ENCODE assay signal across 21 cellular contexts in genomic region chr4:128241019-128241418, GRCh38. TPM values are rescaled to one million over a fixed set of nuclear protein-coding genes. Genes with fewer than 3 reads are reported as not detected.
A peak's percentile ranks its signal among the peaks of the same experiment; 100 is the strongest.
DNase-seq lines count a peak whose midpoint lies in the region; ATAC-seq, FAIRE-seq and TF ChIP-seq lines count a peak whose summit lies in the region.
"Had no signal": no experiment of that assay in that cellular context is flagged by ENCODE, and none has a peak within 500 bp of the region (broad histone marks: within the 10 kb centered on the region; RNA-seq: fewer than 3 reads in every experiment).

No MANE protein-coding gene starts in this region.

- H2AFZ ChIP-seq in keratinocyte (ENCODE audit: control insufficient read depth, low read length) (peak overlapping the region; percentile 95), H9 (ENCODE audit: low read length) (no peak overlapping the region)

- peak overlapping the region; percentile 95 for H3K27ac Mint-ChIP-seq in HFFc6
- no peak overlapping the region for H3K27ac Mint-ChIP-seq in H9
- H3K27ac Mint-ChIP-seq in nephron progenitor cell, result no peak overlapping the region
- H3K27ac Mint-ChIP-seq: activated CD4-positive, alpha-beta T cell treated with anti-CD3 and anti-CD28 coated beads for 36 hours; activated naive CD4-positive, alpha-beta T cell treated with anti-CD3 and anti-CD28 coated beads, Interleukin-2, amount 10 ng/mL, durations not matched to agents 7 days and 5 days; activated T-cell treated with anti-CD3 and anti-CD28 coated beads, Interleukin-2, amount 50 U/mL, for 72 hours; effector memory CD8-positive, alpha-beta T cell; nephron had no signal

- H3K14ac ChIP-seq in H9 (ENCODE audit: insufficient read depth, low read length), result no peak overlapping the region

- no peak overlapping the region for H2AK5ac ChIP-seq in H9 (ENCODE audit: insufficient read length, low read length)

- no peaks in the 10 kb centered on the region for H4K20me1 ChIP-seq in keratinocyte (ENCODE audit: control insufficient read depth, extremely low read depth, insufficient read depth, low read length)
- no peaks in the 10 kb centered on the region for H4K20me1 ChIP-seq in H9 (ENCODE audit: control insufficient read depth, insufficient read depth, insufficient read length)

- no peak overlapping the region for H2BK15ac ChIP-seq in H9 (ENCODE audit: low read depth, low read length)

- H3T11ph ChIP-seq in H9 (ENCODE audit: low read length), result no peak overlapping the region

- H3K9me3 Mint-ChIP-seq in HFFc6 (peaks cover 11% of the 10 kb centered on the region), H9 (peaks cover 10 to 31% of the 10 kb centered on the region in 2 experiments), nephron progenitor cell (peaks cover 21% of the 10 kb centered on the region)
- H3K9me3 Mint-ChIP-seq: activated naive CD4-positive, alpha-beta T cell treated with anti-CD3 and anti-CD28 coated beads, Interleukin-2, amount 10 ng/mL, durations not matched to agents 7 days and 5 days; effector memory CD8-positive, alpha-beta T cell had no signal

- peaks cover 32% of the 10 kb centered on the region for H3K4me1 ChIP-seq in SJSA1 (replicated peaks)
- H3K4me1 ChIP-seq in keratinocyte (ENCODE audit: control insufficient read depth, extremely low read depth, insufficient read depth, low read length), result peaks cover 24% of the 10 kb centered on the region
- peaks cover 0 to 19% (median 15%) of the 10 kb centered on the region in 5 donors for H3K4me1 ChIP-seq in subcutaneous abdominal adipose tissue (ENCODE audit: control insufficient read depth in 5 of 5, insufficient read depth in 5 of 5, low read length in 5 of 5)
- H3K4me1 ChIP-seq in H9 (ENCODE audit: insufficient read depth, low read length), result no peaks in the 10 kb centered on the region
- H3K4me1 ChIP-seq: prostate gland, tibial nerve had no signal

- no peaks in the 10 kb centered on the region for H3K27me3 ChIP-seq in SJSA1 (replicated peaks)
- no peaks in the 10 kb centered on the region for H3K27me3 ChIP-seq in keratinocyte (ENCODE audit: control insufficient read depth, extremely low read depth, insufficient read depth, low read length)
- peaks cover 0 to 3% (median 0%) of the 10 kb centered on the region in 5 donors for H3K27me3 ChIP-seq in subcutaneous abdominal adipose tissue (ENCODE audit: control insufficient read depth in 5 of 5, insufficient read depth in 4 of 5, low read length in 5 of 5)
- H3K27me3 ChIP-seq in H9 (ENCODE audit: insufficient read depth, low read length), result no peaks in the 10 kb centered on the region
- H3K27me3 ChIP-seq: tibial nerve had no signal

- no peak overlapping the region for H2BK12ac ChIP-seq in H9 (ENCODE audit: insufficient read length, low read depth, low read length)

- H2BK20ac ChIP-seq in H9 (ENCODE audit: low read depth, low read length, poor library complexity, severe bottlenecking), result no peak overlapping the region

- no peak for TF ChIP-seq CTCF in HFFc6 (IDR thresholded peaks at IDR 0.05)
- no peak for TF ChIP-seq CTCF in keratinocyte (optimal IDR thresholded peaks at IDR 0.05 in 1 of 3, IDR thresholded peaks at IDR 0.05 in 1 of 3, conservative IDR thresholded peaks at IDR 0.05 in 1 of 3; ENCODE audit: extremely low read depth in 1 of 3, insufficient read depth in 2 of 3, low read length in 3 of 3)
- no peak for TF ChIP-seq CTCF in H9 (conservative IDR thresholded peaks at IDR 0.05)
- no peak for TF ChIP-seq CTCF in nephron progenitor cell (IDR thresholded peaks at IDR 0.05)

- no peak for FAIRE-seq in keratinocyte (lab: Jason Lieb, UNC)

- no peaks in the 10 kb centered on the region for H3K23me2 ChIP-seq in H9 (ENCODE audit: insufficient read length, low read depth, low read length, poor library complexity, severe bottlenecking)

- peak overlapping the region; percentile 67; the same call in 1 of the 2 replicates for H3K4me3 Mint-ChIP-seq in HFFc6
- H3K4me3 Mint-ChIP-seq in H9, result no peak overlapping the region
- no peak overlapping the region for H3K4me3 Mint-ChIP-seq in nephron progenitor cell
- H3K4me3 Mint-ChIP-seq: activated CD4-positive, alpha-beta T cell treated with anti-CD3 and anti-CD28 coated beads for 36 hours; activated naive CD4-positive, alpha-beta T cell treated with anti-CD3 and anti-CD28 coated beads, Interleukin-2, amount 10 ng/mL, durations not matched to agents 7 days and 5 days; activated T-cell treated with anti-CD3 and anti-CD28 coated beads, Interleukin-2, amount 50 U/mL, for 72 hours; effector memory CD8-positive, alpha-beta T cell; nephron had no signal

- no peak overlapping the region for H3K4ac ChIP-seq in H9 (ENCODE audit: low read depth, low read length)

- H3K27me3 Mint-ChIP-seq in HFFc6 (ENCODE audit: insufficient read depth) (no peaks in the 10 kb centered on the region; the same call in 1 of the 2 replicates), H9 (ENCODE audit: low read depth) (no peaks in the 10 kb centered on the region; the same call in 1 of the 2 replicates), nephron progenitor cell (ENCODE audit: low read depth, poor library complexity) (peaks cover under 1% of the 10 kb centered on the region)

- H4K91ac ChIP-seq in H9 (ENCODE audit: insufficient read length, low read depth, low read length), result no peak overlapping the region

- dilution Hi-C loops in keratinocyte (cut with MboI; ENCODE audit: extremely low pct_ligation_motif_present, low sequenced_read_pairs), result no loop called here

- DNase-seq in HFFc6 (no peak), SJSA1 (ENCODE audit: low read depth in 1 of 2, low spot score in 2 of 2) (no peak), keratinocyte (ENCODE audit: low read depth, low spot score) (no peak), H9 (no peak), nephron progenitor cell (no peak)
- DNase-seq: activated CD4-positive, alpha-beta T cell treated with anti-CD3 and anti-CD28 coated beads for 36 hours; activated naive CD4-positive, alpha-beta T cell treated with anti-CD3 and anti-CD28 coated beads, Interleukin-2, amount 10 ng/mL, durations not matched to agents 7 days and 5 days; activated T-cell treated with anti-CD3 and anti-CD28 coated beads, Interleukin-2, amount 50 U/mL, for 72 hours; AML-193; effector memory CD8-positive, alpha-beta T cell; midbrain; NCI-H1092 treated with DMSO at 0.1 percent for 48 hours; NCI-H2029; stimulated activated CD4-positive, alpha-beta T cell treated with anti-CD3 and anti-CD28 coated beads, Interleukin-2, amount 100 ng/mL, for 48 hours; stimulated activated naive CD8-positive, alpha-beta T cell treated with anti-CD3 and anti-CD28 coated beads, Interleukin-15, Interleukin-2, amounts not matched to agents 100 U/mL and 50 U/mL, for 24 hours had no signal

- ATAC-seq in HG03521 (IDR thresholded peaks at IDR 0.05; ENCODE audit: unreplicated experiment), result no peak
- ATAC-seq: activated CD4-positive, alpha-beta T cell treated with anti-CD3 and anti-CD28 coated beads for 36 hours; activated T-cell treated with anti-CD3 and anti-CD28 coated beads, Interleukin-2, amount 50 U/mL, for 72 hours; effector memory CD8-positive, alpha-beta T cell; stimulated activated naive CD8-positive, alpha-beta T cell treated with anti-CD3 and anti-CD28 coated beads, Interleukin-15, Interleukin-2, amounts not matched to agents 100 U/mL and 50 U/mL, for 24 hours had no signal

- H2BK120ac ChIP-seq in H9 (ENCODE audit: low read depth, low read length, poor library complexity, severe bottlenecking), result no peak overlapping the region

- WGBS in H9 (ENCODE audit: extremely low coverage, insufficient read length, low lambda C conversion rate), result no CpG with 5 or more reads among the region's 3 CpGs

- H3K79me2 ChIP-seq in keratinocyte (ENCODE audit: control insufficient read depth, insufficient read depth, low read length) (no peaks in the 10 kb centered on the region), H9 (ENCODE audit: insufficient read depth, low read length) (no peaks in the 10 kb centered on the region)

- H3K23ac ChIP-seq in H9 (ENCODE audit: insufficient read length, low read depth, low read length), result no peak overlapping the region

- no peaks in the 10 kb centered on the region for H3K79me1 ChIP-seq in H9 (ENCODE audit: insufficient read depth, low read depth, low read length, poor library complexity, severe bottlenecking)

- H3K9me3 ChIP-seq in SJSA1 (replicated peaks) (no peaks in the 10 kb centered on the region), keratinocyte (ENCODE audit: control insufficient read depth, low read depth, low read length) (no peaks in the 10 kb centered on the region), subcutaneous abdominal adipose tissue (ENCODE audit: control insufficient read depth in 5 of 5, low read length in 5 of 5) (no peaks in the 10 kb centered on the region), H9 (ENCODE audit: control insufficient read depth, low read depth, low read length) (no peaks in the 10 kb centered on the region)
- H3K9me3 ChIP-seq: prostate gland, tibial nerve had no signal

- H3K27ac ChIP-seq in SJSA1 (peak overlapping the region; percentile 87), keratinocyte (ENCODE audit: control insufficient read depth, insufficient read depth, low read length) (peak overlapping the region; percentile 99), subcutaneous abdominal adipose tissue (ENCODE audit: low read depth, low read length) (peak overlapping the region; percentile 90), H9 (ENCODE audit: insufficient read length, low read depth, low read length) (no peak overlapping the region)
- H3K27ac ChIP-seq: prostate gland had no signal

- H2BK5ac ChIP-seq in H9 (ENCODE audit: insufficient read length, low read length), result no peak overlapping the region

- H3K18ac ChIP-seq in H9 (ENCODE audit: insufficient read length, low read depth, low read length), result no peak overlapping the region

- peaks cover 15% of the 10 kb centered on the region for H3K36me3 Mint-ChIP-seq in HFFc6 (ENCODE audit: low read depth)
- H3K36me3 Mint-ChIP-seq in H9 (ENCODE audit: insufficient read depth in 1 of 3, low read depth in 3 of 3), result peaks cover 3 to 11% (median 9%) of the 10 kb centered on the region in 3 experiments
- H3K36me3 Mint-ChIP-seq in nephron progenitor cell (ENCODE audit: low read depth), result no peaks in the 10 kb centered on the region
- H3K36me3 Mint-ChIP-seq: activated naive CD4-positive, alpha-beta T cell treated with anti-CD3 and anti-CD28 coated beads, Interleukin-2, amount 10 ng/mL, durations not matched to agents 7 days and 5 days had no signal

- no peak overlapping the region for H4K5ac ChIP-seq in H9 (ENCODE audit: insufficient read length, low read depth, low read length)

- no peaks in the 10 kb centered on the region for H3K36me3 ChIP-seq in SJSA1
- no peaks in the 10 kb centered on the region for H3K36me3 ChIP-seq in keratinocyte (ENCODE audit: control insufficient read depth in 2 of 2, extremely low read depth in 1 of 2, insufficient read depth in 2 of 2, low read length in 2 of 2)
- H3K36me3 ChIP-seq in subcutaneous abdominal adipose tissue (ENCODE audit: control insufficient read depth in 5 of 5, insufficient read depth in 5 of 5, low read length in 5 of 5), result no peaks in the 10 kb centered on the region
- H3K36me3 ChIP-seq: prostate gland, tibial nerve had no signal

- H3K4me3 ChIP-seq in SJSA1, result no peak overlapping the region
- H3K4me3 ChIP-seq in keratinocyte (ENCODE audit: control insufficient read depth in 2 of 3, extremely low read depth in 1 of 3, insufficient read depth in 2 of 3, low read depth in 1 of 3, low read length in 3 of 3), result peak overlapping the region in 2 of 3 experiments; percentile 41 to 44
- H3K4me3 ChIP-seq in subcutaneous abdominal adipose tissue (ENCODE audit: low read depth in 1 of 5, low read length in 5 of 5), result no peak overlapping the region
- H3K4me3 ChIP-seq: prostate gland, skin epidermis, tibial nerve had no signal

- H3K56ac ChIP-seq in H9 (ENCODE audit: insufficient read length, low read depth, low read length), result no peak overlapping the region

- H3K4me2 ChIP-seq in keratinocyte (ENCODE audit: control insufficient read depth, extremely low read depth, insufficient read depth, low read depth, low read length) (peak overlapping the region; percentile 92), H9 (ENCODE audit: insufficient read depth, insufficient read length, low read length) (no peak overlapping the region)

- H3K9me1 ChIP-seq in keratinocyte (ENCODE audit: control insufficient read depth, extremely low read depth, insufficient read depth, low read length), result no peaks in the 10 kb centered on the region

- peaks cover 47% of the 10 kb centered on the region for H3K4me1 Mint-ChIP-seq in HFFc6 (ENCODE audit: low read depth)
- H3K4me1 Mint-ChIP-seq in H9, result no peaks in the 10 kb centered on the region
- no peaks in the 10 kb centered on the region for H3K4me1 Mint-ChIP-seq in nephron progenitor cell
- H3K4me1 Mint-ChIP-seq: activated CD4-positive, alpha-beta T cell treated with anti-CD3 and anti-CD28 coated beads for 36 hours; activated naive CD4-positive, alpha-beta T cell treated with anti-CD3 and anti-CD28 coated beads, Interleukin-2, amount 10 ng/mL, durations not matched to agents 7 days and 5 days; nephron had no signal

- peak overlapping the region; percentile 74 for H3K9ac ChIP-seq in keratinocyte (ENCODE audit: control insufficient read depth, extremely low read depth, insufficient read depth, low read length)
- H3K9ac ChIP-seq in subcutaneous abdominal adipose tissue (ENCODE audit: low read length in 5 of 5), result peak overlapping the region in 3 of 5 donors; percentile 11 to 84 (median 68)
- H3K9ac ChIP-seq in H9 (ENCODE audit: extremely low read depth, insufficient read length, low read length), result no peak overlapping the region

- H4K8ac ChIP-seq in H9 (replicated peaks; ENCODE audit: insufficient read length, low read depth, low read length), result no peak overlapping the region

RNA-seq across cellular contexts. Expression of gene PGRMC2, which starts 46.6 kb away (rescaled TPM):
- total RNA-seq in HFFc6 (2021; fragmentation: NEBNext Ultra II Directional; extraction: Animal tissue kit (Norgen Biotek cat#: 25700)), result 100 to 1,000 TPM; 116 to 185 (median 129) TPM
- total RNA-seq in SJSA1 (2014; rRNA removed; shearing (Covaris generic)), result 18.1 and 36.5 TPM in 2 replicates
- polyA plus RNA-seq in keratinocyte, result 14.6 to 26.7 TPM (median 20.0 TPM) in 3 replicates
- polyA plus RNA-seq in keratinocyte (2011; ENCODE audit: low read depth), result 67.5 TPM
- 13.3 and 27.2 TPM in 2 replicates for polyA plus RNA-seq in keratinocyte (2011; cell fraction: cytosol; rRNA removed)
- polyA plus RNA-seq in keratinocyte (2011; cell fraction: nucleus; rRNA removed), result 35.7 and 49.7 TPM in 2 replicates
- polyA plus RNA-seq in keratinocyte (2012; ENCODE audit: low replicate concordance), result 64.0 and 95.7 TPM in 2 replicates
- polyA minus RNA-seq in keratinocyte, result 1.8 to 5.7 TPM (median 2.0 TPM) in 3 replicates
- polyA minus RNA-seq in keratinocyte (2011; cell fraction: cytosol; rRNA and poly(A)+ RNA removed), result 9.0 TPM
- 7.6 and 14.6 TPM in 2 replicates for polyA minus RNA-seq in keratinocyte (2011; cell fraction: nucleus; rRNA and poly(A)+ RNA removed)
- total RNA-seq in H9 (2021), result 72.6 and 77.6 TPM in 2 replicates

Comparison
In these comparisons a context has a peak if more than half of its experiments do, and no peak if none do; other contexts are left out.
1. H3K4me3 ChIP-seq: peak in keratinocyte (2 of 3); none in SJSA1 (single experiment) and subcutaneous abdominal adipose tissue (0 of 5).